1 cellular context compared by ENCODE assay signal in the genomic region with DNA sequence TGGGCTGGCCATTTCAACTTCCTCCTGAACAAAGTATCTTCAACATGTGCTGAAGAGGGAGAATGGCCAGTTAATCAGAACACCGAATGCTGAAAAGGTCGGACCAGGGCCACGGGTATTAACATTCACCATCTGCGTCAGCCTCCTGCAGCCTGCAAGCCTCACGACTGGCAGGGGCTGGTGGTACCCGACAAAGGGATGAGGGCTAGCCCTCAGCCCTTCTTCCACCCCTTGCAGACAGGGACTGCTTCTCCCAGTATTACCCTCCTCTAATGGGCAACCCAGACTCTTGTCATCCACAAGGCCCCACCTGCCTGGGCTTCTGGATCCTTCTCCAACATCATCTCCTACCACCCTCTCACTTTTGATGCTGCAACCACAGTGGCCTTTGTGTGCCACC.
TF ChIP-seq lines count a peak whose summit lies in the region.

No MANE protein-coding gene starts in this region.

TF ChIP-seq in H1, 55 proteins besides CTCF, POLR2A, EP300 and RAD21:
- TF ChIP-seq JUND (IDR thresholded peaks at IDR 0.05; ENCODE audit: low read length), result no peak
- TF ChIP-seq NRF1 (IDR thresholded peaks at IDR 0.05; ENCODE audit: low read depth, low read length), result no peak
- no peak for TF ChIP-seq SRF (IDR thresholded peaks at IDR 0.05; ENCODE audit: low read depth, low read length)
- TF ChIP-seq TBP (IDR thresholded peaks at IDR 0.05; ENCODE audit: low read depth, low read length), result no peak
- no peak for TF ChIP-seq CREB1 (IDR thresholded peaks at IDR 0.05)
- TF ChIP-seq POU5F1 (IDR thresholded peaks at IDR 0.05; ENCODE audit: low read depth, low read length), result no peak
- no peak for TF ChIP-seq SUZ12 (IDR thresholded peaks at IDR 0.05; ENCODE audit: low read length)
- TF ChIP-seq SP1 (IDR thresholded peaks at IDR 0.05; ENCODE audit: low read depth, low read length), result no peak
- no peak for TF ChIP-seq GTF2F1 (IDR thresholded peaks at IDR 0.05; ENCODE audit: borderline replicate concordance, low read depth, low read length)
- TF ChIP-seq SP2 (IDR thresholded peaks at IDR 0.05; ENCODE audit: low read length), result no peak
- TF ChIP-seq CHD2 (IDR thresholded peaks at IDR 0.05; ENCODE audit: low read length), result no peak
- TF ChIP-seq SIRT6 (IDR thresholded peaks at IDR 0.05; ENCODE audit: low read length), result no peak
- no peak for TF ChIP-seq NANOG (IDR thresholded peaks at IDR 0.05; ENCODE audit: insufficient read depth, low read depth, low read length, poor library complexity, severe bottlenecking)
- TF ChIP-seq YY1 (IDR thresholded peaks at IDR 0.05; ENCODE audit: low read depth, low read length), result no peak
- no peak for TF ChIP-seq SAP30 (IDR thresholded peaks at IDR 0.05; ENCODE audit: insufficient read depth, insufficient replicate concordance, low read length)
- no peak for TF ChIP-seq TCF12 (IDR thresholded peaks at IDR 0.05; ENCODE audit: low read depth, low read length)
- no peak for TF ChIP-seq POLR2AphosphoS5 (IDR thresholded peaks at IDR 0.05; ENCODE audit: low read depth, low read length)
- TF ChIP-seq RBBP5 (IDR thresholded peaks at IDR 0.05; ENCODE audit: borderline replicate concordance, low read depth, low read length), result no peak
